16 cellular contexts compared by ENCODE assay signal in the genomic region with DNA sequence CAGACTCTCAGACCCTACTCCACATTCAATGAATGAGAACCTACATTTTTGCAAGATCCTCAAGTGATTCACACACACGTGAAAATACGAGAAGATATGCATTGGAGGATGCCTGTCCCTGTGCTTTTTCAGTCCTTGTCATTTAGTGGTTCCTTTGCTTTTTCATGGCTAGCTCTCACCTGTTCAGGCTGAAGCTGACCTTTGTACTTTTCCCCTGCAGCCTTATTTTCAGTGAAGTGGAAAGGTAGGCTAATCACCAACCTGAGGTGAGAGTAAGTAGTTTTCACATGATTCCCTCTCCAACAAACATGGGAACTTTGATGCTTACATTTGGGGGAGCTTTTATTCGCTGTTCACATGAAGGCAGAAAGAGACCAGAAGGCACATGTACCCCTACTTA. TPM values are rescaled to one million over a fixed set of nuclear protein-coding genes. Genes with fewer than 3 reads are reported as not detected.
A peak's percentile ranks its signal among the peaks of the same experiment; 100 is the strongest.
DNase-seq lines count a peak whose midpoint lies in the region; ATAC-seq and TF ChIP-seq lines count a peak whose summit lies in the region.
"Had no signal": no experiment of that assay in that cellular context is flagged by ENCODE, and none has a peak within 500 bp of the region (broad histone marks: within the 10 kb centered on the region; RNA-seq: fewer than 3 reads in every experiment).

No MANE protein-coding gene starts in this region.

- peak overlapping the region; percentile 82; the same call in 1 of the 2 replicates for H3K4me2 ChIP-seq in OCI-LY7 (ENCODE audit: low read length)
- no peak overlapping the region for H3K4me2 ChIP-seq in parathyroid adenoma (ENCODE audit: low read length)
- H3K4me2 ChIP-seq: A549 had no signal

- TF ChIP-seq POLR2A in sigmoid colon (IDR thresholded peaks at IDR 0.05): no peak

- no peaks in the 10 kb centered on the region for H3K27me3 ChIP-seq in CD8-positive, alpha-beta T cell (ENCODE audit: insufficient read depth, low read length)
- H3K27me3 ChIP-seq in parathyroid adenoma (ENCODE audit: control insufficient read depth, insufficient read depth, low read length) (no peaks in the 10 kb centered on the region), sigmoid colon (no peaks in the 10 kb centered on the region)

- no peak for ATAC-seq in CD8-positive, alpha-beta T cell
- ATAC-seq in HG03159 (IDR thresholded peaks at IDR 0.05; ENCODE audit: unreplicated experiment): no peak
- no peak for ATAC-seq in GM19455 (IDR thresholded peaks at IDR 0.05; ENCODE audit: unreplicated experiment)
- ATAC-seq: A549 had no signal

- no peak for TF ChIP-seq CTCF in CD8-positive, alpha-beta T cell (IDR thresholded peaks at IDR 0.05)
- no peak for TF ChIP-seq CTCF in OCI-LY7 (conservative IDR thresholded peaks at IDR 0.05; ENCODE audit: low read length)
- no peak for TF ChIP-seq CTCF in parathyroid adenoma (IDR thresholded peaks at IDR 0.05)
- TF ChIP-seq CTCF in sigmoid colon (IDR thresholded peaks at IDR 0.05): no peak

- peaks cover 49% of the 10 kb centered on the region for H3K4me1 Mint-ChIP-seq in CD8-positive, alpha-beta T cell (ENCODE audit: low read depth)

- no peak for DNase-seq in CD8-positive, alpha-beta T cell
- no peak for DNase-seq in OCI-LY7 (ENCODE audit: low spot score)
- DNase-seq in left kidney (ENCODE audit: low read depth, low spot score): peak; percentile 49
- DNase-seq in sigmoid colon: no peak
- no peak for DNase-seq in DMS 273 (lab: John Stamatoyannopoulos, UW; ENCODE audit: unreplicated experiment)
- DNase-seq: Calu3, HFFc6, Karpas-422, MM.1S, NCI-H1105 treated with DMSO at 0.1 percent for 48 hours, NCI-H187, SHP77 had no signal

- H3K4me3 ChIP-seq in CD8-positive, alpha-beta T cell (ENCODE audit: low read depth, low read length): no peak overlapping the region
- H3K4me3 ChIP-seq in OCI-LY7 (ENCODE audit: low read depth, low read length, poor library complexity, severe bottlenecking) (no peak overlapping the region), parathyroid adenoma (ENCODE audit: low read depth, low read length) (no peak overlapping the region), sigmoid colon (no peak overlapping the region)
- H3K4me3 ChIP-seq: A549 had no signal

- no peaks in the 10 kb centered on the region for H3K9me3 Mint-ChIP-seq in CD8-positive, alpha-beta T cell
- H3K9me3 Mint-ChIP-seq: HFFc6 had no signal

- no peak overlapping the region for H3K4me3 Mint-ChIP-seq in CD8-positive, alpha-beta T cell
- H3K4me3 Mint-ChIP-seq: HFFc6 had no signal

- POLR2A ChIA-PET in CD8-positive, alpha-beta T cell (lab: Charles Lee): interaction anchor here (0.9 to 1.3 kb wide), 2 partner anchors 10 to 16 kb away, joined by 3 read pairs; no protein-coding TSS in a partner anchor
- POLR2A ChIA-PET in OCI-LY7 (lab: Charles Lee): interaction anchor here (11.0 kb wide), 1 partner anchor 9 kb away, joined by 206 read pairs; a partner anchor contains a TSS

- peaks cover 15% of the 10 kb centered on the region for H3K4me1 ChIP-seq in CD8-positive, alpha-beta T cell (ENCODE audit: insufficient read depth, low read length)
- H3K4me1 ChIP-seq in OCI-LY7 (ENCODE audit: insufficient read depth, low read length, poor library complexity, severe bottlenecking) (peaks cover 62% of the 10 kb centered on the region), parathyroid adenoma (peaks cover 44% of the 10 kb centered on the region), sigmoid colon (peaks cover 0 to 38% (median 31%) of the 10 kb centered on the region in 4 donors)
- H3K4me1 ChIP-seq: A549 had no signal

- WGBS in sigmoid colon, 2 donors: 29 to 74% methylated on average over 3 of the region's 3 CpGs

- CTCF ChIA-PET in CD8-positive, alpha-beta T cell (lab: Charles Lee): interaction anchor here (0.9 to 1.3 kb wide), 2 partner anchors 12 to 132 kb away, joined by 3 to 4 read pairs; no protein-coding TSS in a partner anchor
- CTCF ChIA-PET in OCI-LY7 (lab: Charles Lee; ENCODE audit: unreplicated experiment): no interaction called here

- no TSS peak for BruUV-seq in OCI-LY7 (replicated peaks; lab: Mats Ljungman, UMichigan)

- no peak overlapping the region for H3K9ac ChIP-seq in parathyroid adenoma

- no peaks in the 10 kb centered on the region for H3K27me3 Mint-ChIP-seq in CD8-positive, alpha-beta T cell (ENCODE audit: low read depth)

- no peaks in the 10 kb centered on the region for H3K36me3 ChIP-seq in CD8-positive, alpha-beta T cell (ENCODE audit: insufficient read depth, low read length)
- peaks cover 52% of the 10 kb centered on the region for H3K36me3 ChIP-seq in OCI-LY7 (ENCODE audit: insufficient read depth, low read length)
- no peaks in the 10 kb centered on the region for H3K36me3 ChIP-seq in parathyroid adenoma (ENCODE audit: control insufficient read depth, insufficient read depth, low read length)
- H3K36me3 ChIP-seq in sigmoid colon: peaks cover 0 to 39% (median 0%) of the 10 kb centered on the region in 4 donors

- peaks cover 47% of the 10 kb centered on the region for H3K36me3 Mint-ChIP-seq in CD8-positive, alpha-beta T cell

- no peaks in the 10 kb centered on the region for H3K9me3 ChIP-seq in CD8-positive, alpha-beta T cell (ENCODE audit: low read length)
- no peaks in the 10 kb centered on the region for H3K9me3 ChIP-seq in OCI-LY7 (ENCODE audit: low read length)
- no peaks in the 10 kb centered on the region for H3K9me3 ChIP-seq in parathyroid adenoma (ENCODE audit: control insufficient read depth, low read length)
- no peaks in the 10 kb centered on the region for H3K9me3 ChIP-seq in sigmoid colon
- H3K9me3 ChIP-seq: A549 had no signal

- peaks cover 45% of the 10 kb centered on the region; the same call in 1 of the 2 replicates for H3K79me2 ChIP-seq in OCI-LY7 (ENCODE audit: insufficient read depth, low read depth, low read length)
- peaks cover 10% of the 10 kb centered on the region for H3K79me2 ChIP-seq in parathyroid adenoma

- no peak overlapping the region for H2AFZ ChIP-seq in OCI-LY7 (ENCODE audit: low read length)
- no peak overlapping the region for H2AFZ ChIP-seq in parathyroid adenoma

- no peak for TF ChIP-seq EP300 in sigmoid colon (IDR thresholded peaks at IDR 0.05)

- H3K9me2 ChIP-seq in OCI-LY7 (ENCODE audit: insufficient read depth, low read length): no peaks in the 10 kb centered on the region

- intact Hi-C loops in CD8-positive, alpha-beta T cell (cut with DNase I, micrococcal nuclease): loop anchor here in 1 of 2 experiments (10.0 kb wide), 1 partner anchor 323 kb away; no protein-coding TSS in a partner anchor
- intact Hi-C loops in OCI-LY7 (cut with micrococcal nuclease; ENCODE audit: unreplicated experiment): no loop called here
- intact Hi-C loops in sigmoid colon (cut with DNase I): no loop called here

- peak overlapping the region; percentile 32 for H3K27ac Mint-ChIP-seq in CD8-positive, alpha-beta T cell
- H3K27ac Mint-ChIP-seq: HFFc6 had no signal

- no peaks in the 10 kb centered on the region for H4K20me1 ChIP-seq in OCI-LY7 (ENCODE audit: insufficient read depth, low read length)

- no peak overlapping the region for H3K27ac ChIP-seq in CD8-positive, alpha-beta T cell (ENCODE audit: low read depth, low read length)
- H3K27ac ChIP-seq in OCI-LY7 (ENCODE audit: low read depth, low read length, poor library complexity, severe bottlenecking) (peak overlapping the region; percentile 98), parathyroid adenoma (peak overlapping the region; percentile 93), sigmoid colon (peak overlapping the region in 1 of 4 donors; percentile 30)
- H3K27ac ChIP-seq: A549 had no signal

RNA-seq across cellular contexts. Expression of a gene that starts 8.3 kb away (rescaled TPM):
- total RNA-seq in CD8-positive, alpha-beta T cell: 10 to 100 TPM; 57.5 to 62.3 TPM
- total RNA-seq in OCI-LY7 (2014; rRNA removed; shearing (Covaris generic)): 84.4 and 87.4 TPM in 2 replicates
- total RNA-seq in OCI-LY7 (2022): 104 and 133 TPM in 2 replicates
- total RNA-seq in sigmoid colon: 100 to 1,000 TPM; 111 to 206 (median 134) TPM
- polyA plus RNA-seq in sigmoid colon: 10 to 100 TPM in 1 of 3 donors, 1 to 10 TPM in 2; 1.4 to 20.0 (median 4.2) TPM

RNA-seq across cellular contexts. Expression of a gene that starts 34.4 kb away (rescaled TPM):
- 1 to 10 TPM; 7.6 to 7.8 TPM for total RNA-seq in CD8-positive, alpha-beta T cell
- total RNA-seq in OCI-LY7 (2014; rRNA removed; shearing (Covaris generic)): 11.9 and 12.8 TPM in 2 replicates
- total RNA-seq in OCI-LY7 (2022): 6.9 and 9.1 TPM in 2 replicates
- 10 to 100 TPM; 20.2 to 57.4 (median 31.0) TPM for total RNA-seq in sigmoid colon
- 10 to 100 TPM in 2 of 3 donors, 1 to 10 TPM in 1; 8.4 to 23.3 (median 12.9) TPM for polyA plus RNA-seq in sigmoid colon
